ENCODE assay signal across 30 cellular contexts in the genomic region with DNA sequence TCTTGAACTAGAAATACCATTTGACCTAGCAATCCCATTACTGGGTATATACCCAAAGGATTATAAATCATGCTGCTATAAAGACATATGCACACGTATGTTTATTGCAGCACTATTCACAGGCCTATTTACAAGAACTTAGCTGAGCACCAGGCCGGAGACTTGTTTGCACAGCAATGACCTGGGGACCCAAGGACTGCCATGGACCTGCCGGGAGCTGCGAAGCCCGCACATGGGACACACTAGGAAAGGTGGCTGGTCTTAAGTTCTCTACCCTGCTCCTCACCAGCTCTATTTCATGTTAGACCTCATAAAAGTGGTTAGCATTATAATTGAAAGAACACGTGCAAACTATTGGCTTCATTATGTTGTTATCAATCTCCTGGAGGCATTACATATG.
"Had no signal": no experiment of that assay in that cellular context is flagged by ENCODE, and none has a peak within 500 bp of the region (broad histone marks: within the 10 kb centered on the region; RNA-seq: fewer than 3 reads in every experiment).

No MANE protein-coding gene starts in this region.

- H3K9me3 ChIP-seq: neutrophil, pancreas, psoas muscle, right lobe of liver, suprapubic skin, testis, upper lobe of right lung had no signal

- H3K36me3 Mint-ChIP-seq: type B pancreatic cell had no signal

- ATAC-seq: naive thymus-derived CD8-positive, alpha-beta T cell; natural killer cell treated with Interleukin-12 subunit alpha and Interleukin-12 subunit beta and Interleukin-15 and Interleukin-18, amount 100 ng/mL, for 72 hours; pancreas; psoas muscle; right lobe of liver; stimulated activated memory B cell treated with anti-CD40 and anti-IgM and Interleukin-4, amounts not matched to agents 10 μg/mL and 1 μg/mL and 100 μg/mL, for 72 hours; stimulated activated naive CD8-positive, alpha-beta T cell treated with anti-CD3 and anti-CD28 coated beads, Interleukin-15, amount 100 ng/mL, for 72 hours; stimulated activated naive CD8-positive, alpha-beta T cell treated with anti-CD3 and anti-CD28 coated beads, Interleukin-15, Interleukin-2, amounts not matched to agents 100 U/mL and 50 U/mL, for 24 hours; upper lobe of right lung had no signal

- H3K4me1 Mint-ChIP-seq: neural crest cell; stimulated activated memory B cell treated with anti-CD40 and anti-IgM and Interleukin-4, amounts not matched to agents 10 μg/mL and 1 μg/mL and 100 μg/mL, for 72 hours had no signal

- DNase-seq: naive B cell; naive thymus-derived CD8-positive, alpha-beta T cell; nephron progenitor cell; nucleus accumbens; pancreas; psoas muscle; right lobe of liver; spleen; stimulated activated CD4-positive, alpha-beta T cell treated with anti-CD3 and anti-CD28 coated beads, Interleukin-12 subunit alpha, Interleukin-12 subunit beta, amount 100 ng/mL, for 4 hours; stimulated activated CD4-positive, alpha-beta T cell treated with anti-CD3 and anti-CD28 coated beads, Interleukin-1b, Interleukin-23, amount 100 ng/mL, for 48 hours; stimulated activated CD4-positive, alpha-beta T cell treated with anti-CD3 and anti-CD28 coated beads, Interleukin-4, amount 100 ng/mL, for 1 hour; stimulated activated CD4-positive, alpha-beta T cell treated with anti-CD3 and anti-CD28 coated beads, Interleukin-4, amount 100 ng/mL, for 4 hours; stimulated activated CD8-positive, alpha-beta memory T cell treated with anti-CD3 and anti-CD28 coated beads, Interleukin-4, amount 100 ng/mL, for 48 hours; stimulated activated naive CD4-positive, alpha-beta T cell; stimulated activated naive CD8-positive, alpha-beta T cell treated with anti-CD3 and anti-CD28 coated beads, Interleukin-15, amount 100 ng/mL, for 72 hours; stimulated activated naive CD8-positive, alpha-beta T cell treated with anti-CD3 and anti-CD28 coated beads, Interleukin-15, Interleukin-2, amounts not matched to agents 100 U/mL and 50 U/mL, for 24 hours; substantia nigra; testis; tibial artery; transverse colon; upper lobe of right lung; uterus had no signal

- H3K4me3 Mint-ChIP-seq: naive thymus-derived CD8-positive, alpha-beta T cell; natural killer cell treated with Interleukin-12 subunit alpha and Interleukin-12 subunit beta and Interleukin-15 and Interleukin-18, amount 100 ng/mL, for 72 hours; nephron progenitor cell; neural crest cell; stimulated activated memory B cell treated with anti-CD40 and anti-IgM and Interleukin-4, amounts not matched to agents 10 μg/mL and 1 μg/mL and 100 μg/mL, for 72 hours; stimulated activated naive CD8-positive, alpha-beta T cell treated with anti-CD3 and anti-CD28 coated beads, Interleukin-15, amount 100 ng/mL, for 72 hours; type B pancreatic cell had no signal

- H3K27ac ChIP-seq: neutrophil, pancreas, psoas muscle, right lobe of liver, skin epidermis, spleen, suprapubic skin, testis, tibial artery, transverse colon, upper lobe of right lung, uterus had no signal

- H3K27me3 ChIP-seq: pancreas, right lobe of liver, suprapubic skin, testis, tibial artery, transverse colon, upper lobe of right lung, uterus had no signal

- H3K27me3 Mint-ChIP-seq: type B pancreatic cell had no signal

- H3K4me1 ChIP-seq: pancreas, psoas muscle, right lobe of liver, spleen, suprapubic skin, tibial artery, transverse colon, upper lobe of right lung, uterus had no signal

- H3K4me3 ChIP-seq: pancreas, psoas muscle, right lobe of liver, skin epidermis, smooth muscle cell, spleen, suprapubic skin, testis, tibial artery, transverse colon, upper lobe of right lung, uterus had no signal

- H3K36me3 ChIP-seq: neutrophil, pancreas, right lobe of liver, spleen, suprapubic skin, tibial artery, transverse colon, upper lobe of right lung, uterus had no signal

- H3K27ac Mint-ChIP-seq: naive B cell; naive thymus-derived CD8-positive, alpha-beta T cell; natural killer cell treated with Interleukin-12 subunit alpha and Interleukin-12 subunit beta and Interleukin-15 and Interleukin-18, amount 100 ng/mL, for 72 hours; nephron progenitor cell; stimulated activated memory B cell treated with anti-CD40 and anti-IgM and Interleukin-4, amounts not matched to agents 10 μg/mL and 1 μg/mL and 100 μg/mL, for 72 hours; type B pancreatic cell had no signal
